14 cellular contexts compared by ENCODE assay signal in the genomic region with DNA sequence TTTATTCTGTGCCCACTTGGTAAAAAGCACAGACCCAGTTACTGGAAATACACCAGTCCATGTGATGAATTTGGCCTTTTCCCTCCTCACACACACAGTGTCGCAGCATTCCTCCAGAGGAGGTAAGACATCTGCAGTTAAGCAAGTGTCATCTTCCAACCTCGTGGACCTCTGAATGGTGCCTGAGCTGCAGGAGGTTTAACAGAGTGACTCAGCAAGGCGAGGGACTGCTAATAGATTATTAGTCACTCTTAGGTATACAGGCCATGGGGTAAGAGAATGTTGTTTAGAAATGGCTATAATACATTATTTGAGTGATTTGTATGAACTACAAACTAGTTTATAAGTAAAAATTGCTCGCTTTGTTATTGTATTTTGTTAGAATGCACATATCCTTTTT. TPM values are rescaled to one million over a fixed set of nuclear protein-coding genes. Genes with fewer than 3 reads are reported as not detected.
DNase-seq lines count a peak whose midpoint lies in the region; ATAC-seq, FAIRE-seq and TF ChIP-seq lines count a peak whose summit lies in the region.
"Had no signal": no experiment of that assay in that cellular context is flagged by ENCODE, and none has a peak within 500 bp of the region (broad histone marks: within the 10 kb centered on the region; RNA-seq: fewer than 3 reads in every experiment).

No MANE protein-coding gene starts in this region.

- peaks cover 3% of the 10 kb centered on the region for H3K9me3 Mint-ChIP-seq in activated CD8-positive, alpha-beta T cell treated with anti-CD3 and anti-CD28 coated beads for 36 hours
- H3K9me3 Mint-ChIP-seq in activated CD8-positive, alpha-beta T cell treated with anti-CD3 and anti-CD28 coated beads, Interleukin-2, amount 10 ng/mL, durations not matched to agents 7 days and 5 days (ENCODE audit: insufficient read depth), result no peaks in the 10 kb centered on the region
- peaks cover 3% of the 10 kb centered on the region for H3K9me3 Mint-ChIP-seq in CD8-positive, alpha-beta T cell
- H3K9me3 Mint-ChIP-seq: neural progenitor cell had no signal

- no peaks in the 10 kb centered on the region for H3K36me3 ChIP-seq in CD8-positive, alpha-beta T cell (ENCODE audit: insufficient read depth, low read length)
- H3K36me3 ChIP-seq: adrenal gland, neural progenitor cell had no signal

- H3K9me3 ChIP-seq in CD8-positive, alpha-beta T cell (ENCODE audit: low read length), result no peaks in the 10 kb centered on the region
- H3K9me3 ChIP-seq: adrenal gland had no signal

- CTCF ChIA-PET in activated CD8-positive, alpha-beta T cell treated with anti-CD3 and anti-CD28 coated beads for 36 hours (lab: Charles Lee), result interaction anchor here (1.1 to 2.7 kb wide), 3 partner anchors 32 to 247 kb away, joined by 5 to 8 read pairs (median 6); no protein-coding TSS in a partner anchor
- CTCF ChIA-PET in activated CD8-positive, alpha-beta T cell treated with anti-CD3 and anti-CD28 coated beads, Interleukin-2, amount 10 ng/mL, durations not matched to agents 7 days and 5 days (lab: Charles Lee), result interaction anchor here (0.9 to 3.8 kb wide), 5 partner anchors 27 to 247 kb away, joined by 3 to 10 read pairs (median 3); no protein-coding TSS in a partner anchor
- CTCF ChIA-PET in CD8-positive, alpha-beta T cell (lab: Charles Lee), result interaction anchor here (1.4 to 2.2 kb wide), 2 partner anchors 107 to 247 kb away, joined by 5 to 8 read pairs; no protein-coding TSS in a partner anchor

- H3K4me1 ChIP-seq in CD8-positive, alpha-beta T cell (ENCODE audit: insufficient read depth, low read length), result no peaks in the 10 kb centered on the region
- H3K4me1 ChIP-seq: neural progenitor cell had no signal

- H3K4me3 ChIP-seq in skeletal muscle cell (ENCODE audit: low read depth, low read length), result no peak overlapping the region
- no peak overlapping the region for H3K4me3 ChIP-seq in CD8-positive, alpha-beta T cell (ENCODE audit: low read depth, low read length)
- H3K4me3 ChIP-seq: adrenal gland, neural progenitor cell had no signal

- H3K4me1 Mint-ChIP-seq in activated CD8-positive, alpha-beta T cell treated with anti-CD3 and anti-CD28 coated beads for 36 hours (ENCODE audit: low read depth), result peaks cover 16% of the 10 kb centered on the region
- H3K4me1 Mint-ChIP-seq in activated CD8-positive, alpha-beta T cell treated with anti-CD3 and anti-CD28 coated beads, Interleukin-2, amount 10 ng/mL, durations not matched to agents 7 days and 5 days (ENCODE audit: low read depth), result peaks cover 6% of the 10 kb centered on the region
- no peaks in the 10 kb centered on the region for H3K4me1 Mint-ChIP-seq in CD8-positive, alpha-beta T cell (ENCODE audit: low read depth)
- H3K4me1 Mint-ChIP-seq: neural progenitor cell had no signal

- TF ChIP-seq CTCF in activated CD8-positive, alpha-beta T cell treated with anti-CD3 and anti-CD28 coated beads for 36 hours (IDR thresholded peaks at IDR 0.05), result no peak
- TF ChIP-seq CTCF in CD8-positive, alpha-beta T cell (IDR thresholded peaks at IDR 0.05), result no peak

- FAIRE-seq in RCC 7860 (lab: Jason Lieb, UNC) (peak; percentile 77), frontal cortex (lab: Jason Lieb, UNC) (no peak)

- peaks cover 4% of the 10 kb centered on the region for H3K36me3 Mint-ChIP-seq in activated CD8-positive, alpha-beta T cell treated with anti-CD3 and anti-CD28 coated beads for 36 hours (ENCODE audit: low read depth)
- no peaks in the 10 kb centered on the region for H3K36me3 Mint-ChIP-seq in activated CD8-positive, alpha-beta T cell treated with anti-CD3 and anti-CD28 coated beads, Interleukin-2, amount 10 ng/mL, durations not matched to agents 7 days and 5 days (ENCODE audit: low read depth)
- no peaks in the 10 kb centered on the region for H3K36me3 Mint-ChIP-seq in CD8-positive, alpha-beta T cell
- H3K36me3 Mint-ChIP-seq: neural progenitor cell had no signal

- H3K27ac ChIP-seq in CD8-positive, alpha-beta T cell (ENCODE audit: low read depth, low read length), result no peak overlapping the region
- H3K27ac ChIP-seq: adrenal gland, neural progenitor cell had no signal

- no peak overlapping the region for H3K27ac Mint-ChIP-seq in activated CD8-positive, alpha-beta T cell treated with anti-CD3 and anti-CD28 coated beads for 36 hours
- H3K27ac Mint-ChIP-seq in activated CD8-positive, alpha-beta T cell treated with anti-CD3 and anti-CD28 coated beads, Interleukin-2, amount 10 ng/mL, durations not matched to agents 7 days and 5 days, result no peak overlapping the region
- H3K27ac Mint-ChIP-seq in CD8-positive, alpha-beta T cell, result no peak overlapping the region
- H3K27ac Mint-ChIP-seq: H9, neural progenitor cell had no signal

- no peak overlapping the region for H3K4me3 Mint-ChIP-seq in activated CD8-positive, alpha-beta T cell treated with anti-CD3 and anti-CD28 coated beads for 36 hours
- no peak overlapping the region for H3K4me3 Mint-ChIP-seq in activated CD8-positive, alpha-beta T cell treated with anti-CD3 and anti-CD28 coated beads, Interleukin-2, amount 10 ng/mL, durations not matched to agents 7 days and 5 days
- H3K4me3 Mint-ChIP-seq in CD8-positive, alpha-beta T cell, result no peak overlapping the region
- H3K4me3 Mint-ChIP-seq: H9, neural progenitor cell had no signal

- intact Hi-C loops in activated CD8-positive, alpha-beta T cell treated with anti-CD3 and anti-CD28 coated beads for 36 hours (cut with micrococcal nuclease), result no loop called here
- intact Hi-C loops in CD8-positive, alpha-beta T cell (cut with DNase I, micrococcal nuclease), result no loop called here

- no peak for DNase-seq in activated CD8-positive, alpha-beta T cell treated with anti-CD3 and anti-CD28 coated beads for 36 hours
- DNase-seq in activated CD8-positive, alpha-beta T cell treated with anti-CD3 and anti-CD28 coated beads, Interleukin-2, amount 10 ng/mL, durations not matched to agents 7 days and 5 days, result no peak
- peak; percentile 48 for DNase-seq in RCC 7860 (ENCODE audit: low spot score)
- peak; percentile 73 for DNase-seq in skeletal muscle cell (ENCODE audit: low read depth)
- DNase-seq in NAMALWA (ENCODE audit: low spot score), result no peak
- no peak for DNase-seq in frontal cortex (ENCODE audit: low spot score in 2 of 2)
- DNase-seq in CD8-positive, alpha-beta T cell, result no peak
- DNase-seq: H9; left cardiac atrium; NCI-H524; stimulated activated naive CD4-positive, alpha-beta T cell had no signal

- no peaks in the 10 kb centered on the region for H3K27me3 ChIP-seq in CD8-positive, alpha-beta T cell (ENCODE audit: insufficient read depth, low read length)
- H3K27me3 ChIP-seq: adrenal gland, neural progenitor cell had no signal

- H3K27me3 Mint-ChIP-seq in activated CD8-positive, alpha-beta T cell treated with anti-CD3 and anti-CD28 coated beads for 36 hours, result no peaks in the 10 kb centered on the region
- peaks cover 2% of the 10 kb centered on the region for H3K27me3 Mint-ChIP-seq in activated CD8-positive, alpha-beta T cell treated with anti-CD3 and anti-CD28 coated beads, Interleukin-2, amount 10 ng/mL, durations not matched to agents 7 days and 5 days (ENCODE audit: low read depth)
- H3K27me3 Mint-ChIP-seq in CD8-positive, alpha-beta T cell (ENCODE audit: low read depth), result no peaks in the 10 kb centered on the region

- POLR2A ChIA-PET in activated CD8-positive, alpha-beta T cell treated with anti-CD3 and anti-CD28 coated beads for 36 hours (lab: Charles Lee), result no interaction called here
- POLR2A ChIA-PET in activated CD8-positive, alpha-beta T cell treated with anti-CD3 and anti-CD28 coated beads, Interleukin-2, amount 10 ng/mL, durations not matched to agents 7 days and 5 days (lab: Charles Lee), result no interaction called here
- POLR2A ChIA-PET in CD8-positive, alpha-beta T cell (lab: Charles Lee), result no interaction called here

- ATAC-seq in activated CD8-positive, alpha-beta T cell treated with anti-CD3 and anti-CD28 coated beads for 36 hours, result peak; percentile 32
- no peak for ATAC-seq in activated CD8-positive, alpha-beta T cell treated with anti-CD3 and anti-CD28 coated beads, Interleukin-2, amount 10 ng/mL, durations not matched to agents 7 days and 5 days
- peak; percentile 97 for ATAC-seq in esophagus mucosa
- ATAC-seq in CD8-positive, alpha-beta T cell, result no peak
- ATAC-seq: left cardiac atrium had no signal

RNA-seq across cellular contexts. Expression of a gene that starts 8.6 kb away (rescaled TPM):
- total RNA-seq in activated CD8-positive, alpha-beta T cell treated with anti-CD3 and anti-CD28 coated beads for 36 hours, result 10 to 100 TPM; 24.9 to 31.7 TPM
- total RNA-seq in activated CD8-positive, alpha-beta T cell treated with anti-CD3 and anti-CD28 coated beads, Interleukin-2, amount 10 ng/mL, durations not matched to agents 7 days and 5 days, result 10 to 100 TPM; 11.8 to 13.0 TPM
- total RNA-seq in esophagus mucosa (19.6 TPM), frontal cortex (39.1 TPM)
- total RNA-seq in CD8-positive, alpha-beta T cell, result 10 to 100 TPM; 11.8 to 14.5 TPM

Comparison
In these comparisons a context has a peak if more than half of its experiments do, and no peak if none do; other contexts are left out.
1. ATAC-seq: peak in activated CD8-positive, alpha-beta T cell treated with anti-CD3 and anti-CD28 coated beads for 36 hours (single experiment) and esophagus mucosa (single experiment); none in activated CD8-positive, alpha-beta T cell treated with anti-CD3 and anti-CD28 coated beads, Interleukin-2, amount 10 ng/mL, durations not matched to agents 7 days and 5 days (single experiment) and CD8-positive, alpha-beta T cell (single experiment).
2. DNase-seq: peak in RCC 7860 (single experiment) and skeletal muscle cell (single experiment); none in activated CD8-positive, alpha-beta T cell treated with anti-CD3 and anti-CD28 coated beads for 36 hours (single experiment), activated CD8-positive, alpha-beta T cell treated with anti-CD3 and anti-CD28 coated beads, Interleukin-2, amount 10 ng/mL, durations not matched to agents 7 days and 5 days (single experiment), NAMALWA (single experiment), frontal cortex (0 of 2) and CD8-positive, alpha-beta T cell (0 of 7).